Comparison of ENCODE assay signal across 23 cellular contexts in the genomic region with DNA sequence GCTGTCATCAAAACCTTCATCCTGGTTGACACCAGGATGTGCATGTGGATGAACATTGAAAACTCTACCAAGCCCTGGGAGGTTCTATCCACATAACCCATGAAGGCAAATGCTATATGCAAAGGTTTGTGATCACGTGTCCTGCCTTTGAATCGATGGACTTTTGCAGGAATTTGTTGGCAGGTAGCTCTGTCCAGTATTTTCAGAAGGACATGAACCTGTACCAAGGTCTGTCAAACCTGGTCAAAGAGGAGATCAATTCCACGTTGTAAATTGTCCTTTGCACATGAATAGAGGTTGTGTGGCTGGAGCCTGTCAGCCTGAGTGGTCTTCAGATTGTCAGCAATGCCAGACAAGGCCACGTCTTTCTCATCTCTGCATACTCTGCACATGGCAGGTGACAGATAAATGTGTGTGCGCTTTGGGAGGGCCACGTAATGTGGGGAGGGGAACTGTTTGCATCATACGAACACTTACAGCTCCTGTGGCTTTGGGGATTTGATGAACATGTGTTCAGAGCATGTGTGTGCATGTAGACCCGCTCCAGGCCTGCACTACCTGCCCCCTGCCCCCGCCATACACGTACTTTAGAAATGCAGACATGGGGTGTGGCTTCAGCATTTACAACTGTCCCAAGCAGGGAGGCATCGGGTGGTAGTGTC.
"Had no signal": no experiment of that assay in that cellular context is flagged by ENCODE, and none has a peak within 500 bp of the region (broad histone marks: within the 10 kb centered on the region; RNA-seq: fewer than 3 reads in every experiment).

No MANE protein-coding gene starts in this region.

- H3K27me3 ChIP-seq: MG63 had no signal

- FAIRE-seq: HTR-8/SVneo had no signal

- H3K36me3 ChIP-seq: MG63 had no signal

- H3K4me2 ChIP-seq: SK-N-SH had no signal

- H3K4me3 ChIP-seq: MG63 had no signal

- H3K9me3 ChIP-seq: MG63, SK-N-SH had no signal

- H3K9ac ChIP-seq: SK-N-SH had no signal

- DNase-seq: Karpas-422, KG1, MG63, NCI-H1092, NCI-H1105 treated with DMSO at 0.1 percent for 48 hours, NCI-H1417 treated with DMSO at 0.1 percent for 48 hours, NCI-H146, NCI-H1694 treated with DMSO at 0.1 percent for 48 hours, NCI-H1930, NCI-H2081, NCI-H2107, NCI-H2227 treated with DMSO at 0.1 percent for 48 hours, NCI-H510A, NCI-H524 treated with DMSO at 0.1 percent for 48 hours, NCI-H69, NCI-H774, PC-3, SHP77, SK-N-SH had no signal

- H3K27ac ChIP-seq: HL-60, RWPE1 had no signal

- ATAC-seq: Panc1, PC-3 had no signal
